1 cellular context compared by ENCODE assay signal in the genomic region with DNA sequence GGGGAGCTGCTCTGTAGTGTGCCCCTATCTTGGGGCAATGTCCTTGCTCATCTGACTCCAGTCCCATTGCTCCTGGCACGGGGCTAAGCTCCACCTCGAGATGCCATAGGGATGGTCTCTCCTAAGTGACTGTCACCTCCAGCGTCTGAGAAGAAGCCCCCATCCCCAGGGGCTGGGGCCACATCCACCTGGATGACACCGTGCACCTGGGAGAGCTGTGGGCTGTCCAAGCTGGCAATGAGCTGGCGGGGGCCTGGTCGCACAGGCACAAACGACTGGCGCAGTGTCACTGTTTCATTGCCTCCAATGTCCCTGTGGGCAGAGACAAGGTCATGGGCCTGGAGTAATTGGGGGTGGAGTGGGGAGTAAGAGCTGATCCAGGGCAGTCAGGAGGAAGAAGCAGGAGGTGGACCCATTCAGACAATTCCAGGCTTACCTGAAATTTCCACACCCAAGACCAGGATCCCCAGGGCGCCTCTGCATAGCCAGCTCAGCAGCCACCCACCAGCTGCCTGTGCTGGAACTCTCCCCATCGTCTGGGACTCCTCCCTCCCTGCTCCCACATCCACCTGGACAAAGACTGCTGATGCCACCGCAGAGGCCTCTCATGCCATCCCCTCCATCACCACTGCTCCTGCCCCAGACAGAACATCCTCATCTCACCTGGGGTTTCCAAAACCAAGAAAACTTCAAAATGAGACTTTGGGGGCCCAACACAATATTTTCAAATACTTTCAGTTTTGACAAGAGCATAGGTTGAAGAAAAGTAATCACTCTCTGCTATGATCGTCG.
TF ChIP-seq lines count a peak whose summit lies in the region.

No MANE protein-coding gene starts in this region.

TF ChIP-seq in GM12878, 131 proteins besides CTCF, POLR2A, EP300 and RAD21:
- TF ChIP-seq SREBF2 (IDR thresholded peaks at IDR 0.05; ENCODE audit: low read length) = no peak
- TF ChIP-seq BHLHE40 (IDR thresholded peaks at IDR 0.05; ENCODE audit: borderline replicate concordance in 1 of 2, low read depth in 2 of 2, low read length in 1 of 2) = no peak
- no peak for TF ChIP-seq RB1 (IDR thresholded peaks at IDR 0.05; ENCODE audit: borderline replicate concordance)
- TF ChIP-seq YBX1 (IDR thresholded peaks at IDR 0.05) = no peak
- no peak for TF ChIP-seq TCF3 (IDR thresholded peaks at IDR 0.05; ENCODE audit: borderline replicate concordance, insufficient read depth, low read depth, low read length)
- no peak for TF ChIP-seq ZNF207 (IDR thresholded peaks at IDR 0.05; ENCODE audit: borderline replicate concordance)
- no peak for TF ChIP-seq SMC3 (IDR thresholded peaks at IDR 0.05; ENCODE audit: borderline replicate concordance, low read length)
- TF ChIP-seq ZNF384 (IDR thresholded peaks at IDR 0.05; ENCODE audit: borderline replicate concordance, low read depth, low read length) = no peak
- TF ChIP-seq ESRRA (IDR thresholded peaks at IDR 0.05; ENCODE audit: low read length) = no peak
- TF ChIP-seq CREB1 (IDR thresholded peaks at IDR 0.05; ENCODE audit: low read depth) = no peak
- no peak for TF ChIP-seq RAD51 (IDR thresholded peaks at IDR 0.05)
- TF ChIP-seq EZH2 (IDR thresholded peaks at IDR 0.05; ENCODE audit: borderline replicate concordance, control insufficient read depth, low read depth, low read length) = no peak
